9 cellular contexts compared by ENCODE assay signal in genomic region chr11:393219-394033, GRCh38. TPM values are rescaled to one million over a fixed set of nuclear protein-coding genes. Genes with fewer than 3 reads are reported as not detected.
A peak's percentile ranks its signal among the peaks of the same experiment; 100 is the strongest.
DNase-seq lines count a peak whose midpoint lies in the region; ATAC-seq, FAIRE-seq and TF ChIP-seq lines count a peak whose summit lies in the region.
"Had no signal": no experiment of that assay in that cellular context is flagged by ENCODE, and none has a peak within 500 bp of the region (broad histone marks: within the 10 kb centered on the region; RNA-seq: fewer than 3 reads in every experiment).

No MANE protein-coding gene starts in this region.

- no peak overlapping the region for H3K9ac ChIP-seq in HUES6 (ENCODE audit: low read length)

- H3K4me1 Mint-ChIP-seq in natural killer cell, result peaks cover under 1 to 23% of the 10 kb centered on the region in 2 donors

- H3K4me1 ChIP-seq in HUES6 (ENCODE audit: control insufficient read depth, insufficient read depth, low read length), result peaks cover 23% of the 10 kb centered on the region
- peaks cover 0 to 11% of the 10 kb centered on the region in 2 donors for H3K4me1 ChIP-seq in muscle layer of duodenum (ENCODE audit: control insufficient read depth in 1 of 2, insufficient read depth in 2 of 2, low read length in 2 of 2)

- peak; percentile 13 for DNase-seq in COLO668 (lab: John Stamatoyannopoulos, UW; ENCODE audit: unreplicated experiment)
- DNase-seq in bronchial epithelial cell (ENCODE audit: low read depth), result peak; percentile 85
- no peak for DNase-seq in natural killer cell
- DNase-seq: activated gamma-delta T cell had no signal

- H3K9me3 ChIP-seq in HUES6 (ENCODE audit: control insufficient read depth, insufficient read depth, low read depth, low read length) (no peaks in the 10 kb centered on the region), muscle layer of duodenum (ENCODE audit: control insufficient read depth in 1 of 2, low read length in 2 of 2) (no peaks in the 10 kb centered on the region)

- H3K36me3 Mint-ChIP-seq in natural killer cell, result no peaks in the 10 kb centered on the region

- H3K36me3 ChIP-seq in HUES6 (ENCODE audit: control insufficient read depth, insufficient read depth, low read length), result peaks cover 11% of the 10 kb centered on the region
- H3K36me3 ChIP-seq in bronchial epithelial cell (ENCODE audit: control insufficient read depth, insufficient read depth, low read length), result peaks cover 13% of the 10 kb centered on the region
- no peaks in the 10 kb centered on the region for H3K36me3 ChIP-seq in muscle layer of duodenum (ENCODE audit: control insufficient read depth in 1 of 2, insufficient read depth in 2 of 2, low read length in 2 of 2)

- intact Hi-C loops in natural killer cell (cut with micrococcal nuclease), result no loop called here

- peaks cover 0 to under 1% of the 10 kb centered on the region in 2 donors for H3K27me3 Mint-ChIP-seq in natural killer cell (ENCODE audit: low read depth in 2 of 2)

- H3K4me3 ChIP-seq in HUES6 (ENCODE audit: low read depth, low read length) (peak overlapping the region; percentile 72), bronchial epithelial cell (ENCODE audit: low read depth, low read length) (peak overlapping the region; percentile 76), muscle layer of duodenum (ENCODE audit: low read depth in 1 of 2, low read length in 2 of 2) (no peak overlapping the region)

- peak overlapping the region; percentile 29; the same call in 1 of the 2 replicates for H3K27ac ChIP-seq in HUES6 (ENCODE audit: low read depth, low read length)
- H3K27ac ChIP-seq in muscle layer of duodenum (ENCODE audit: low read length), result peak overlapping the region; percentile 60

- no peak for FAIRE-seq in bronchial epithelial cell (lab: Jason Lieb, UNC)

- H3K9me3 Mint-ChIP-seq in natural killer cell, result no peaks in the 10 kb centered on the region

- no peak for ATAC-seq in GM18502 (IDR thresholded peaks at IDR 0.05; ENCODE audit: poor library complexity, unreplicated experiment)
- ATAC-seq in GM21528 (IDR thresholded peaks at IDR 0.05; ENCODE audit: low FRiP score, unreplicated experiment), result no peak
- ATAC-seq in natural killer cell, result no peak
- ATAC-seq in GM19452 (IDR thresholded peaks at IDR 0.05; ENCODE audit: unreplicated experiment), result no peak

- H3K4me3 Mint-ChIP-seq in natural killer cell, result no peak overlapping the region

- TF ChIP-seq CTCF in bronchial epithelial cell (IDR thresholded peaks at IDR 0.05; ENCODE audit: insufficient read depth, low read length, severe bottlenecking), result no peak
- no peak for TF ChIP-seq CTCF in natural killer cell (IDR thresholded peaks at IDR 0.05)

- H3K27me3 ChIP-seq in HUES6 (ENCODE audit: control insufficient read depth, insufficient read depth, low read length), result no peaks in the 10 kb centered on the region
- H3K27me3 ChIP-seq in bronchial epithelial cell (ENCODE audit: control insufficient read depth, insufficient read depth, low read length), result no peaks in the 10 kb centered on the region
- H3K27me3 ChIP-seq in muscle layer of duodenum (ENCODE audit: low read depth, low read length), result no peaks in the 10 kb centered on the region

- H3K27ac Mint-ChIP-seq in natural killer cell, result no peak overlapping the region

RNA-seq across cellular contexts. Expression of gene PKP3, which starts 0.6 kb away (rescaled TPM):
- total RNA-seq in bronchial epithelial cell, result 231 and 328 TPM in 2 replicates
- under 1 TPM in 2 of 3 donors, not detected in 1; 0.29 to 0.56 TPM for total RNA-seq in natural killer cell

RNA-seq across cellular contexts. Expression of gene SIGIRR, which starts 21.4 kb away (rescaled TPM):
- total RNA-seq in bronchial epithelial cell, result 15.9 and 24.7 TPM in 2 replicates
- 100 to 1,000 TPM; 619 to 690 (median 666) TPM for total RNA-seq in natural killer cell

RNA-seq across cellular contexts. Expression of gene B4GALNT4, which starts 24.1 kb away (rescaled TPM):
- total RNA-seq in bronchial epithelial cell (10.8 and 11.4 TPM in 2 replicates), natural killer cell (1 to 10 TPM in 2 of 3 donors, under 1 TPM in 1; 0.66 to 1.5 (median 1.5) TPM)

RNA-seq across cellular contexts. Expression of gene ANO9, which starts 48.4 kb away (rescaled TPM):
- total RNA-seq in bronchial epithelial cell, result 7.4 and 9.2 TPM in 2 replicates
- total RNA-seq in natural killer cell, result 10 to 100 TPM; 15.1 to 21.3 (median 15.1) TPM

RNA-seq across cellular contexts. Expression of gene PTDSS2, which starts 56.7 kb away (rescaled TPM):
- total RNA-seq in bronchial epithelial cell, result 26.3 and 29.4 TPM in 2 replicates
- 10 to 100 TPM; 21.5 to 25.1 (median 23.4) TPM for total RNA-seq in natural killer cell

Comparison
In these comparisons a context has a peak if more than half of its experiments do, and no peak if none do; other contexts are left out.
1. H3K4me3 ChIP-seq: peak in HUES6 (single experiment) and bronchial epithelial cell (single experiment); none in muscle layer of duodenum (0 of 2).
2. RNA of gene PKP3, which starts 0.6 kb away (total RNA-seq): 231 to 328 TPM in bronchial epithelial cell; 0.29 to 0.56 TPM in natural killer cell; every median in the first group is over 100 times any median in the second.
3. RNA of gene SIGIRR, which starts 21.4 kb away (total RNA-seq): 619 to 690 TPM in natural killer cell; 15.9 to 24.7 TPM in bronchial epithelial cell; every median in the first group is over 10 times any median in the second.